23 cellular contexts compared by ENCODE assay signal in genomic region chr6:71205336-71205956, GRCh38.
DNase-seq lines count a peak whose midpoint lies in the region; ATAC-seq and TF ChIP-seq lines count a peak whose summit lies in the region.
"Had no signal": no experiment of that assay in that cellular context is flagged by ENCODE, and none has a peak within 500 bp of the region (broad histone marks: within the 10 kb centered on the region; RNA-seq: fewer than 3 reads in every experiment).

No MANE protein-coding gene starts in this region.

- H3K4me1 ChIP-seq in foreskin keratinocyte = peaks cover 14% of the 10 kb centered on the region
- H3K4me1 ChIP-seq: BE2C, Peyer's patch had no signal

- TF ChIP-seq CTCF in foreskin keratinocyte (conservative IDR thresholded peaks at IDR 0.05) = peak; percentile 40

- no peak overlapping the region for H3K27ac ChIP-seq in foreskin keratinocyte
- H3K27ac ChIP-seq: cardiac muscle cell, Peyer's patch, VCaP had no signal

- no peaks in the 10 kb centered on the region for H3K27me3 ChIP-seq in foreskin keratinocyte
- H3K27me3 ChIP-seq: BE2C, cardiac muscle cell, Peyer's patch had no signal

- peak; percentile 34 for DNase-seq in GM04504 (ENCODE audit: low read depth)
- peak; percentile 40 to 74 for DNase-seq in foreskin keratinocyte
- DNase-seq in renal cortical epithelial cell (ENCODE audit: low read depth) = peak; percentile 69
- no peak for DNase-seq in stimulated activated naive CD4-positive, alpha-beta T cell (lab: John Stamatoyannopoulos, UW)
- DNase-seq: activated CD4-positive, alpha-beta memory T cell treated with anti-CD3 and anti-CD28 coated beads for 36 hours; activated T-cell treated with anti-CD3 and anti-CD28 coated beads, Interleukin-2, amount 50 U/mL, for 4 hours; BE2C; Calu3; effector CD4-positive, alpha-beta T cell; GDM1; hippocampal formation; Karpas-422; occipital lobe; Peyer's patch; stimulated activated CD4-positive, alpha-beta T cell treated with anti-CD3 and anti-CD28 coated beads, Interleukin-4, amount 100 ng/mL, for 24 hours had no signal

- ATAC-seq in SK-N-SH treated with all-trans-retinoic acid at 6 μM for 48 hours = peak; percentile 53
- peak; percentile 81 for ATAC-seq in foreskin keratinocyte
- ATAC-seq in HG03520 (IDR thresholded peaks at IDR 0.05; ENCODE audit: unreplicated experiment) = no peak
- no peak for ATAC-seq in HG02870 (IDR thresholded peaks at IDR 0.05; ENCODE audit: unreplicated experiment)
- no peak for ATAC-seq in GM19023 (IDR thresholded peaks at IDR 0.05; ENCODE audit: unreplicated experiment)
- ATAC-seq: activated naive CD4-positive, alpha-beta T cell treated with anti-CD3 and anti-CD28 coated beads, Interleukin-2, amount 50 U/mL, for 72 hours; activated T-cell treated with anti-CD3 and anti-CD28 coated beads, Interleukin-2, amount 50 U/mL, for 4 hours; left lobe of liver had no signal

TF ChIP-seq in SK-N-SH treated with all-trans-retinoic acid at 6 μM for 48 hours, 23 proteins besides CTCF, POLR2A, EP300 and RAD21:
- no peak for TF ChIP-seq ESRRG (CRISPR knock-in tag; IDR thresholded peaks at IDR 0.05)
- TF ChIP-seq ZNF565 (CRISPR knock-in tag; conservative IDR thresholded peaks at IDR 0.05; ENCODE audit: low read depth) = no peak
- TF ChIP-seq ZFP30 (CRISPR knock-in tag; IDR thresholded peaks at IDR 0.05) = no peak
- TF ChIP-seq ZC3H10 (CRISPR knock-in tag; IDR thresholded peaks at IDR 0.05) = no peak
- no peak for TF ChIP-seq SNAI2 (CRISPR knock-in tag; IDR thresholded peaks at IDR 0.05)
- TF ChIP-seq ZNF70 (CRISPR knock-in tag; IDR thresholded peaks at IDR 0.05) = no peak
- no peak for TF ChIP-seq BACH2 (CRISPR knock-in tag; IDR thresholded peaks at IDR 0.05; ENCODE audit: borderline replicate concordance)
- no peak for TF ChIP-seq ZFP3 (CRISPR knock-in tag; IDR thresholded peaks at IDR 0.05)
- TF ChIP-seq, protein P1, sequence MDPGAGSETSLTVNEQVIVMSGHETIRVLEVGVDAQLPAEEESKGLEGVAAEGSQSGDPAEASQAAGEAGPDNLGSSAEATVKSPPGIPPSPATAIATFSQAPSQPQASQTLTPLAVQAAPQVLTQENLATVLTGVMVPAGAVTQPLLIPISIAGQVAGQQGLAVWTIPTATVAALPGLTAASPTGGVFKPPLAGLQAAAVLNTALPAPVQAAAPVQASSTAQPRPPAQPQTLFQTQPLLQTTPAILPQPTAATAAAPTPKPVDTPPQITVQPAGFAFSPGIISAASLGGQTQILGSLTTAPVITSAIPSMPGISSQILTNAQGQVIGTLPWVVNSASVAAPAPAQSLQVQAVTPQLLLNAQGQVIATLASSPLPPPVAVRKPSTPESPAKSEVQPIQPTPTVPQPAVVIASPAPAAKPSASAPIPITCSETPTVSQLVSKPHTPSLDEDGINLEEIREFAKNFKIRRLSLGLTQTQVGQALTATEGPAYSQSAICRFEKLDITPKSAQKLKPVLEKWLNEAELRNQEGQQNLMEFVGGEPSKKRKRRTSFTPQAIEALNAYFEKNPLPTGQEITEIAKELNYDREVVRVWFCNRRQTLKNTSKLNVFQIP (CRISPR knock-in tag; IDR thresholded peaks at IDR 0.05; ENCODE audit: borderline replicate concordance, low read depth) = no peak
- TF ChIP-seq OSR1 (CRISPR knock-in tag; IDR thresholded peaks at IDR 0.05) = no peak
- TF ChIP-seq ARNTL (CRISPR knock-in tag; IDR thresholded peaks at IDR 0.05; ENCODE audit: borderline replicate concordance, low read depth) = no peak
- no peak for TF ChIP-seq RARB (CRISPR knock-in tag; IDR thresholded peaks at IDR 0.05)
- TF ChIP-seq PATZ1 (CRISPR knock-in tag; IDR thresholded peaks at IDR 0.05; ENCODE audit: borderline replicate concordance) = no peak
- no peak for TF ChIP-seq CSDC2 (CRISPR knock-in tag; IDR thresholded peaks at IDR 0.05)
- no peak for TF ChIP-seq PPARA (CRISPR knock-in tag; IDR thresholded peaks at IDR 0.05; ENCODE audit: borderline replicate concordance)
- TF ChIP-seq ISL1 (CRISPR knock-in tag; IDR thresholded peaks at IDR 0.05) = no peak
- TF ChIP-seq CSRNP3 (CRISPR knock-in tag; IDR thresholded peaks at IDR 0.05) = no peak
- no peak for TF ChIP-seq GLIS3 (CRISPR knock-in tag; IDR thresholded peaks at IDR 0.05)
- no peak for TF ChIP-seq TCF4 (CRISPR knock-in tag; IDR thresholded peaks at IDR 0.05; ENCODE audit: borderline replicate concordance)
- TF ChIP-seq TOX (CRISPR knock-in tag; IDR thresholded peaks at IDR 0.05; ENCODE audit: borderline replicate concordance) = no peak

Comparison
In these comparisons a context has a peak if more than half of its experiments do, and no peak if none do; other contexts are left out.
1. DNase-seq: peak in GM04504 (single experiment), foreskin keratinocyte (2 of 2) and renal cortical epithelial cell (single experiment); none in stimulated activated naive CD4-positive, alpha-beta T cell (0 of 6).
2. ATAC-seq: peak in SK-N-SH treated with all-trans-retinoic acid at 6 μM for 48 hours (single experiment) and foreskin keratinocyte (single experiment); none in HG03520 (single experiment), HG02870 (single experiment) and GM19023 (single experiment).